Comparison of ENCODE assay signal across 7 cellular contexts in the genomic region with DNA sequence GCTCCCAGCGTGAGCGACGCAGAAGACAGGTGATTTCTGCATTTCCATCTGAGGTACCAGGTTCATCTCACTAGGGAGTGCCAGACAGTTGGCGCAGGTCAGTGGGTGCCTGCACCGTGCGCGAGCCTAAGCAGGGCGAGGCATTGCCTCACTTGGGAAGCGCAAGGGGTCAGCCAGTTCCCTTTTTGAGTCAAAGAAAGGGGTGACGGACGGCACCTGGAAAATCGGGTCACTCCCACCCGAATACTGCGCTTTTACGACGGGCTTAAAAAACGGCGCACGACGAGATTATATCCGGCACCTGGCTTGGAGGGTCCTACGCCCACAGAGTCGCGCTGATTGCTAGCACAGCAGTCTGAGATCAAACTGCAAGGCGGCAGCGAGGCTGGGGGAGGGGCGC.
DNase-seq lines count a peak whose midpoint lies in the region.
"Not testable (repeated sequence)": the region's sequence is repeated elsewhere in the genome, so short reads cannot be mapped to it uniquely, and the experiment has no call there.

No MANE protein-coding gene starts in this region.

- not testable (repeated sequence) for H2BK15ac ChIP-seq in mesenchymal stem cell (ENCODE audit: low read depth, poor library complexity, severe bottlenecking)

- H2BK120ac ChIP-seq in mesenchymal stem cell (ENCODE audit: low read depth, low read length): not testable (repeated sequence)

- H2AFZ ChIP-seq in mesenchymal stem cell (ENCODE audit: low read depth, low read length): peak overlapping the region; percentile 77
- H2AFZ ChIP-seq in neuron (ENCODE audit: low read depth, low read length): not testable (repeated sequence)

- not testable (repeated sequence) for H3K23ac ChIP-seq in mesenchymal stem cell (ENCODE audit: low read length in 2 of 2)

- not testable (repeated sequence) for H3K79me1 ChIP-seq in mesenchymal stem cell (replicated peaks; ENCODE audit: low read length, poor library complexity, severe bottlenecking)

- H3K14ac ChIP-seq in mesenchymal stem cell (ENCODE audit: low read length in 2 of 2): not testable (repeated sequence)

- H3K4me3 ChIP-seq in HUES6 (ENCODE audit: low read depth, low read length): peak overlapping the region; percentile 95
- peak overlapping the region; percentile 44 for H3K4me3 ChIP-seq in ectodermal cell (ENCODE audit: insufficient read depth, low read depth, low read length)
- peak overlapping the region; percentile 37; the same call in 1 of the 2 replicates for H3K4me3 ChIP-seq in iPS DF 6.9 (ENCODE audit: low read length)
- not testable (repeated sequence) for H3K4me3 ChIP-seq in mesenchymal stem cell (ENCODE audit: insufficient read depth in 1 of 2, low read depth in 1 of 2, low read length in 2 of 2)
- peak overlapping the region; percentile 3 for H3K4me3 ChIP-seq in neuron (ENCODE audit: low read length)

- DNase-seq in ELF-1 (ENCODE audit: low read depth, low spot score) (peak; percentile 64), RPMI8226 (peak; percentile 5)
- not testable (repeated sequence) for DNase-seq in iPS DF 6.9 (ENCODE audit: low read depth, low spot score); mesenchymal stem cell

- H3K36me3 ChIP-seq in HUES6 (ENCODE audit: control insufficient read depth, insufficient read depth, low read length); ectodermal cell (ENCODE audit: control insufficient read depth, insufficient read depth, low read length); iPS DF 6.9 (ENCODE audit: control insufficient read depth, insufficient read depth, low read length); mesenchymal stem cell (ENCODE audit: control insufficient read depth in 1 of 2, insufficient read depth in 2 of 2, low read depth in 1 of 2, low read length in 2 of 2); neuron (ENCODE audit: insufficient read depth, low read length): not testable (repeated sequence)

- peak overlapping the region; percentile 78 for H3K9ac ChIP-seq in HUES6 (ENCODE audit: low read length)
- H3K9ac ChIP-seq in mesenchymal stem cell (ENCODE audit: low read length): not testable (repeated sequence)

- not testable (repeated sequence) for H2BK5ac ChIP-seq in mesenchymal stem cell (ENCODE audit: low read depth, low read length, poor library complexity, severe bottlenecking)

- not testable (repeated sequence) for H3K4ac ChIP-seq in mesenchymal stem cell (ENCODE audit: low read depth in 1 of 2, low read length in 2 of 2)

- H3K9me3 ChIP-seq in HUES6 (ENCODE audit: control insufficient read depth, insufficient read depth, low read depth, low read length); ectodermal cell (ENCODE audit: control insufficient read depth, low read length); iPS DF 6.9 (ENCODE audit: control insufficient read depth, insufficient read depth, low read length); mesenchymal stem cell (ENCODE audit: control insufficient read depth, low read length); neuron (ENCODE audit: low read length): not testable (repeated sequence)

- 53 to 72% methylated on average over 26 to 27 of the region's 27 CpGs for WGBS in ectodermal cell, 2 experiments
- WGBS in iPS DF 6.9 (ENCODE audit: insufficient coverage, insufficient read length): no CpG with 5 or more reads among the region's 27 CpGs
- WGBS in mesenchymal stem cell: 21% methylated on average over 27 of the region's 27 CpGs

- not testable (repeated sequence) for H2BK12ac ChIP-seq in mesenchymal stem cell (ENCODE audit: low read length in 2 of 2)

- H3K4me2 ChIP-seq in mesenchymal stem cell (ENCODE audit: low read length, poor library complexity, severe bottlenecking): not testable (repeated sequence)

- peak overlapping the region; percentile 87 for H3K27ac ChIP-seq in HUES6 (ENCODE audit: low read depth, low read length)
- not testable (repeated sequence) for H3K27ac ChIP-seq in ectodermal cell (ENCODE audit: insufficient read depth, low read depth, low read length, poor library complexity, severe bottlenecking); iPS DF 6.9 (ENCODE audit: low read length); mesenchymal stem cell (ENCODE audit: low read length, poor library complexity, severe bottlenecking)

- H4K8ac ChIP-seq in mesenchymal stem cell (ENCODE audit: low read length): not testable (repeated sequence)

- H3K27me3 ChIP-seq in HUES6 (ENCODE audit: control insufficient read depth, insufficient read depth, low read length); ectodermal cell (ENCODE audit: control insufficient read depth, insufficient read depth, low read length, poor library complexity, severe bottlenecking); iPS DF 6.9 (ENCODE audit: control insufficient read depth, insufficient read depth, low read length); mesenchymal stem cell (ENCODE audit: control insufficient read depth in 1 of 2, insufficient read depth in 1 of 2, low read length in 2 of 2); neuron (ENCODE audit: insufficient read depth, low read length): not testable (repeated sequence)

- H3K18ac ChIP-seq in mesenchymal stem cell (ENCODE audit: low read depth in 1 of 2, low read length in 2 of 2): peak overlapping the region; percentile 11 to 62

- H2AK5ac ChIP-seq in mesenchymal stem cell (ENCODE audit: low read length, severe bottlenecking): not testable (repeated sequence)

- peak overlapping the region; percentile 39 for H4K91ac ChIP-seq in mesenchymal stem cell (ENCODE audit: low read length)

- not testable (repeated sequence) for H3K4me1 ChIP-seq in HUES6 (ENCODE audit: control insufficient read depth, insufficient read depth, low read length); ectodermal cell (ENCODE audit: control insufficient read depth, insufficient read depth, low read length); iPS DF 6.9 (ENCODE audit: control insufficient read depth, insufficient read depth, low read length); mesenchymal stem cell (ENCODE audit: control insufficient read depth, insufficient read depth, low read depth, low read length); neuron (ENCODE audit: insufficient read depth, low read length)
